Comparison of ENCODE assay signal across 8 cellular contexts in the genomic region with DNA sequence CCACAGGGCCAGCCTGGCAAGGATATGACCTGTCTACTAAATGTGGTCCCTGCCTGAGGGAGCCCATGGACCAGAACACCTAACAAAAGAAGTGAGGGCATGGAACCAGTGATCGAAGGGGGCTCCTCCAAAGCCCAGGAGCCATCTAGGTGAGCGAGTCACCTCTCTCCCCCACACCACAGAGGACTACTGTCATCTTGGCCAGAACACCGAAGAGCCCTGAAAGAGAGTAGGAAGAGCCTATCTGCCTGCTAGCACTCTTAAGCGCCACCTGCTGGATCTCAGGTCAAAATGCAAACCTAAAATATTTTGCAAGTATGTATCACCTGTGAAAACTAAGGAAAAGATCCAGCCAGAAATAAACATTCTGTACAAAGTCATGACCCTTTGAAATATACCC.
DNase-seq lines count a peak whose midpoint lies in the region; ATAC-seq and TF ChIP-seq lines count a peak whose summit lies in the region.

No MANE protein-coding gene starts in this region.

- peak; percentile 20 for DNase-seq in ACHN
- DNase-seq in GM12864 (ENCODE audit: low read depth): peak; percentile 4
- peak; percentile 38 for DNase-seq in OCI-M1 (lab: John Stamatoyannopoulos, UW)
- peak; percentile 9 for DNase-seq in choroid plexus epithelial cell (ENCODE audit: low read depth)
- DNase-seq in pons (ENCODE audit: low spot score): peak; percentile 1
- no peak for DNase-seq in ecto neural progenitor cell (ENCODE audit: low spot score)

- H3K4me3 ChIP-seq in GM12864 (ENCODE audit: low read depth, low read length) (no peak overlapping the region), choroid plexus epithelial cell (ENCODE audit: low read depth, low read length) (no peak overlapping the region)

- ATAC-seq in HG02642 (IDR thresholded peaks at IDR 0.05; ENCODE audit: poor library complexity, unreplicated experiment) (peak; percentile 60), HG02759 (IDR thresholded peaks at IDR 0.05; ENCODE audit: unreplicated experiment) (no peak)

- in situ Hi-C loops in ACHN (cut with HindIII; ENCODE audit: low pct_ligation_motif_present, low pct_unique_long_range_greater_than_20kb, low sequenced_read_pairs): no loop called here

- TF ChIP-seq CTCF in GM12864 (IDR thresholded peaks at IDR 0.05; ENCODE audit: low read depth, low read length, missing control alignments): peak; percentile 53
- peak; percentile 31 for TF ChIP-seq CTCF in choroid plexus epithelial cell (conservative IDR thresholded peaks at IDR 0.05; ENCODE audit: low read depth, low read length)
